ENCODE assay signal across 19 cellular contexts in genomic region chr12:42496886-42497285, GRCh38.
DNase-seq lines count a peak whose midpoint lies in the region; ATAC-seq and TF ChIP-seq lines count a peak whose summit lies in the region.
"Had no signal": no experiment of that assay in that cellular context is flagged by ENCODE, and none has a peak within 500 bp of the region (broad histone marks: within the 10 kb centered on the region; RNA-seq: fewer than 3 reads in every experiment).

No MANE protein-coding gene starts in this region.

- no peak for TF ChIP-seq POLR2A in erythroblast (IDR thresholded peaks at IDR 0.05; ENCODE audit: low read length)

- no peak overlapping the region for H3K4me3 ChIP-seq in HEK293 (ENCODE audit: low read depth, low read length)

- POLR2A ChIA-PET in HEK293 (lab: Yijun Ruan, JAX), result interaction anchor here (1.3 kb wide), 1 partner anchor 13 kb away, joined by 3 read pairs; no protein-coding TSS in a partner anchor

- H3K27me3 Mint-ChIP-seq in T-helper 17 cell (peaks cover 16% of the 10 kb centered on the region), nephron (ENCODE audit: low read depth) (no peaks in the 10 kb centered on the region)
- peaks cover 7% of the 10 kb centered on the region for H3K27me3 Mint-ChIP-seq in activated naive CD8-positive, alpha-beta T cell treated with anti-CD3 and anti-CD28 coated beads, Interleukin-2, amount 50 U/mL, for 24 hours
- H3K27me3 Mint-ChIP-seq: IgD-negative memory B cell had no signal

- H3K27ac ChIP-seq in HEK293 (ENCODE audit: extremely low read depth, low read depth, low read length), result no peak overlapping the region

- no peaks in the 10 kb centered on the region for H3K9me3 Mint-ChIP-seq in nephron
- no peaks in the 10 kb centered on the region for H3K9me3 Mint-ChIP-seq in stimulated activated effector memory CD8-positive, alpha-beta T cell treated with anti-CD3 and anti-CD28 coated beads, Interleukin-12 subunit alpha, Interleukin-12 subunit beta, amount 100 ng/mL, for 72 hours
- H3K9me3 Mint-ChIP-seq in activated naive CD8-positive, alpha-beta T cell treated with anti-CD3 and anti-CD28 coated beads, Interleukin-2, amount 50 U/mL, for 24 hours, result no peaks in the 10 kb centered on the region
- H3K9me3 Mint-ChIP-seq: CD4-positive, CD25-positive, alpha-beta regulatory T cell; CD8-positive, alpha-beta memory T cell; IgD-negative memory B cell had no signal

- H3K9me3 ChIP-seq in HEK293 (ENCODE audit: control insufficient read depth, insufficient read depth, low read depth, low read length) (no peaks in the 10 kb centered on the region), T-helper 17 cell (ENCODE audit: control insufficient read depth, low read length, poor library complexity, severe bottlenecking) (no peaks in the 10 kb centered on the region)
- H3K9me3 ChIP-seq: BE2C had no signal

- no peaks in the 10 kb centered on the region for H3K4me1 ChIP-seq in HEK293 (ENCODE audit: control insufficient read depth, insufficient read depth, low read length)
- H3K4me1 ChIP-seq: BE2C had no signal

- no peaks in the 10 kb centered on the region for H3K4me1 Mint-ChIP-seq in T-helper 17 cell
- peaks cover 27% of the 10 kb centered on the region for H3K4me1 Mint-ChIP-seq in nephron
- H3K4me1 Mint-ChIP-seq in stimulated activated effector memory CD8-positive, alpha-beta T cell treated with anti-CD3 and anti-CD28 coated beads, Interleukin-12 subunit alpha, Interleukin-12 subunit beta, amount 100 ng/mL, for 72 hours, result peaks cover 5% of the 10 kb centered on the region
- H3K4me1 Mint-ChIP-seq in activated naive CD8-positive, alpha-beta T cell treated with anti-CD3 and anti-CD28 coated beads, Interleukin-2, amount 50 U/mL, for 24 hours, result no peaks in the 10 kb centered on the region
- H3K4me1 Mint-ChIP-seq: CD4-positive, CD25-positive, alpha-beta regulatory T cell; CD8-positive, alpha-beta memory T cell; IgD-negative memory B cell had no signal

- CTCF ChIA-PET in HEK293 (lab: Yijun Ruan, JAX), result no interaction called here

- TF ChIP-seq CTCF in HEK293 (tag by site-specific recombination; IDR thresholded peaks at IDR 0.05) (no peak), nephron (IDR thresholded peaks at IDR 0.05; ENCODE audit: unreplicated experiment in 3 of 3) (no peak)

- H3K36me3 Mint-ChIP-seq in T-helper 17 cell (ENCODE audit: low read depth) (peaks cover 2% of the 10 kb centered on the region), nephron (ENCODE audit: low read depth) (peaks cover 29% of the 10 kb centered on the region)
- no peaks in the 10 kb centered on the region for H3K36me3 Mint-ChIP-seq in stimulated activated effector memory CD8-positive, alpha-beta T cell treated with anti-CD3 and anti-CD28 coated beads, Interleukin-12 subunit alpha, Interleukin-12 subunit beta, amount 100 ng/mL, for 72 hours
- H3K36me3 Mint-ChIP-seq in activated naive CD8-positive, alpha-beta T cell treated with anti-CD3 and anti-CD28 coated beads, Interleukin-2, amount 50 U/mL, for 24 hours (ENCODE audit: low read depth), result no peaks in the 10 kb centered on the region
- H3K36me3 Mint-ChIP-seq: CD4-positive, CD25-positive, alpha-beta regulatory T cell; CD8-positive, alpha-beta memory T cell had no signal

- H3K27ac Mint-ChIP-seq in T-helper 17 cell, result peak overlapping the region; percentile 48
- H3K27ac Mint-ChIP-seq in nephron, result peak overlapping the region in 2 of 3 experiments; percentile 31 to 42
- H3K27ac Mint-ChIP-seq in stimulated activated effector memory CD8-positive, alpha-beta T cell treated with anti-CD3 and anti-CD28 coated beads, Interleukin-12 subunit alpha, Interleukin-12 subunit beta, amount 100 ng/mL, for 72 hours, result no peak overlapping the region
- no peak overlapping the region for H3K27ac Mint-ChIP-seq in activated naive CD8-positive, alpha-beta T cell treated with anti-CD3 and anti-CD28 coated beads, Interleukin-2, amount 50 U/mL, for 24 hours
- H3K27ac Mint-ChIP-seq: CD4-positive, CD25-positive, alpha-beta regulatory T cell; CD8-positive, alpha-beta memory T cell; IgD-negative memory B cell had no signal

- H3K4me3 Mint-ChIP-seq in T-helper 17 cell (no peak overlapping the region), nephron (no peak overlapping the region)
- H3K4me3 Mint-ChIP-seq in stimulated activated effector memory CD8-positive, alpha-beta T cell treated with anti-CD3 and anti-CD28 coated beads, Interleukin-12 subunit alpha, Interleukin-12 subunit beta, amount 100 ng/mL, for 72 hours, result no peak overlapping the region
- H3K4me3 Mint-ChIP-seq in activated naive CD8-positive, alpha-beta T cell treated with anti-CD3 and anti-CD28 coated beads, Interleukin-2, amount 50 U/mL, for 24 hours, result no peak overlapping the region
- H3K4me3 Mint-ChIP-seq: CD4-positive, CD25-positive, alpha-beta regulatory T cell; CD8-positive, alpha-beta memory T cell; IgD-negative memory B cell had no signal

- no peaks in the 10 kb centered on the region; a peak in 1 of 3 replicates for H3K36me3 ChIP-seq in HEK293 (ENCODE audit: control insufficient read depth in 2 of 2, insufficient read depth in 1 of 2, low read length in 2 of 2)
- H3K36me3 ChIP-seq: BE2C had no signal

- no peak for DNase-seq in T-helper 17 cell
- DNase-seq in stimulated activated effector memory CD8-positive, alpha-beta T cell treated with anti-CD3 and anti-CD28 coated beads, Interleukin-12 subunit alpha, Interleukin-12 subunit beta, amount 100 ng/mL, for 72 hours (ENCODE audit: low spot score in 2 of 2), result no peak
- no peak for DNase-seq in activated naive CD8-positive, alpha-beta T cell treated with anti-CD3 and anti-CD28 coated beads, Interleukin-2, amount 50 U/mL, for 24 hours
- DNase-seq in erythroblast (lab: John Stamatoyannopoulos, UW), result no peak
- DNase-seq: BE2C; C1 segment of cervical spinal cord; CD4-positive, CD25-positive, alpha-beta regulatory T cell; CD8-positive, alpha-beta memory T cell; COR-L47; DMS 273 treated with DMSO at 0.1 percent for 48 hours; DMS53; DND-41; EL; GOT3; H7 had no signal

- no peak for ATAC-seq in T-helper 17 cell
- ATAC-seq in stimulated activated effector memory CD8-positive, alpha-beta T cell treated with anti-CD3 and anti-CD28 coated beads, Interleukin-12 subunit alpha, Interleukin-12 subunit beta, amount 100 ng/mL, for 72 hours, result peak; percentile 54
- ATAC-seq in activated naive CD8-positive, alpha-beta T cell treated with anti-CD3 and anti-CD28 coated beads, Interleukin-2, amount 50 U/mL, for 24 hours, result no peak
- ATAC-seq: HCT116 had no signal

TF ChIP-seq in HEK293, 187 proteins besides CTCF, POLR2A, EP300 and RAD21:
- TF ChIP-seq PRDM1 (tag by site-specific recombination; IDR thresholded peaks at IDR 0.05) (peak; percentile 69), ZNF23 (tag by site-specific recombination; IDR thresholded peaks at IDR 0.05; ENCODE audit: borderline replicate concordance) (no peak)
TF ChIP-seq in HEK293: peak in this region for 1.

Comparison
In these comparisons a context has a peak if more than half of its experiments do, and no peak if none do; other contexts are left out.
1. H3K27ac Mint-ChIP-seq: peak in T-helper 17 cell (single experiment) and nephron (2 of 3); none in stimulated activated effector memory CD8-positive, alpha-beta T cell treated with anti-CD3 and anti-CD28 coated beads, Interleukin-12 subunit alpha, Interleukin-12 subunit beta, amount 100 ng/mL, for 72 hours (single experiment) and activated naive CD8-positive, alpha-beta T cell treated with anti-CD3 and anti-CD28 coated beads, Interleukin-2, amount 50 U/mL, for 24 hours (single experiment).